In the genomic region with DNA sequence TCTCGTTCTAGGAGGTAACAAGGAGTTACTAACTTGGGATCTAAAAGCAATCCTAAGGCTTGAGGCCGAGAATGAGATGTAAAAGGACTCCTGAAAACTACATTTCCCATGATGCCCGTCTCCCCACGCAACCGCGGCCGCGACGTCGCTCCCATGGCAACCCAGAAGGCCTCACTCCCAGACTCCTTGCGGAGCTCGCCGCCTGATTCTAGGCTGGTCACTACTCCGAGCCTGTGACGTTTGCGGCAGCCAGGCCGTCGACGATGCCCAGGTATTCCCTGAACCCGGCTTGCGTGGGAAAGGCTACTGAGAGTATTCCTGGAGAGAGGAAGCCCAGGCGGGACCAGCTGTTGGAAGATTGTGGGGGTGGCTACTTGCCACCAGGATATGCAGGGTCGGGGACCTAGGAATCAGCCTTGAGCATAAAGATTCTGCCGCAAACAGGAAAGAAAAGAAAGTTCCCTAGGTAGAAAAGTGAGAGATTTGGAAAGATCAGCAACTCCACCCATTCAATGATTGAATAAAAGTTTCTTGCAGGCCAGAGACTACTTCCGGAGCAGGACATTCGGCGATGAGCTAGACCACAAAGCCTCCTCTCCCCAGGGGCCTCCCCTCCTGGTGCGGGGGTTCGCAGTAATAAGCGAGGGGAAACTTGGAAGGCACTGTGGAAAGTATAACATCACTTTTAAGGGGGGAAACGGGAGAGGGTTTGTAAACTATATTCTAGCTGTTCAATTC, we compare ENCODE assay signal across 8 cellular contexts. TPM values are rescaled to one million over a fixed set of nuclear protein-coding genes. Genes with fewer than 3 reads are reported as not detected.
DNase-seq lines count a peak whose midpoint lies in the region; ATAC-seq, FAIRE-seq and TF ChIP-seq lines count a peak whose summit lies in the region.

A gene (plus strand): TSS at position 164 of the 738 bp plus-strand sequence. CDS start 100 bp downstream, at position 264.

- in situ Hi-C loops in GM13977 (cut with MboI; ENCODE audit: low pct_unique_long_range_greater_than_20kb, low sequenced_read_pairs, unreplicated experiment) = no loop called here

- TF ChIP-seq CTCF in GM13977 (IDR thresholded peaks at IDR 0.05; ENCODE audit: extremely low read depth, insufficient read depth, missing control alignments) (no peak), right atrium auricular region (IDR thresholded peaks at IDR 0.05) (no peak)

- H3K4me3 ChIP-seq in right atrium auricular region = peak within 1 kb of the TSS; percentile 69 to 76

- H3K9me3 ChIP-seq in right atrium auricular region = no peaks in the 10 kb centered on the region

- H3K36me3 ChIP-seq in right atrium auricular region = no peaks in the 10 kb centered on the region

- H3K27ac ChIP-seq in right atrium auricular region = peak within 1 kb of the TSS; percentile 87 to 89

- peak; percentile 86 for FAIRE-seq in urothelium cell line (lab: Jason Lieb, UNC)

- peak; percentile 98 for ATAC-seq in HG02870 (IDR thresholded peaks at IDR 0.05; ENCODE audit: unreplicated experiment)

- H3K27me3 ChIP-seq in right atrium auricular region = no peaks in the 10 kb centered on the region

- H3K4me1 ChIP-seq in right atrium auricular region = no peaks in the 10 kb centered on the region

- DNase-seq in GM13977 (ENCODE audit: low spot score) (peak; percentile 87), NCI-H1694 (lab: John Stamatoyannopoulos, UW) (peak; percentile 47), T-helper 2 cell (peak; percentile 19 to 88 (median 58)), anterior cingulate cortex (lab: John Stamatoyannopoulos, UW) (peak; percentile 23 to 94 (median 80)), right atrium auricular region (ENCODE audit: low spot score) (peak; percentile 92), pulmonary artery endothelial cell (ENCODE audit: low read depth, low spot score) (peak; percentile 75), urothelium cell line (ENCODE audit: low spot score) (peak; percentile 97)

RNA-seq across cellular contexts. Expression of the gene that starts here (rescaled TPM):
- 10 to 100 TPM; 10.9 to 16.4 TPM for total RNA-seq in right atrium auricular region
- total RNA-seq in pulmonary artery endothelial cell = 9.1 and 11.2 TPM in 2 replicates

Comparison
In these comparisons a context has a peak if more than half of its experiments do, and no peak if none do; other contexts are left out.
1. Peak in every context shown above with its lines: DNase-seq, ATAC-seq, H3K4me3 ChIP-seq and H3K27ac ChIP-seq.
2. DNase-seq: peak in every context shown above with its lines; median percentile 97 in urothelium cell line; 92 in right atrium auricular region; 87 in GM13977; 80 in anterior cingulate cortex; 75 in pulmonary artery endothelial cell; 58 in T-helper 2 cell; 47 in NCI-H1694.